Comparison of ENCODE assay signal across 15 cellular contexts in the genomic region with DNA sequence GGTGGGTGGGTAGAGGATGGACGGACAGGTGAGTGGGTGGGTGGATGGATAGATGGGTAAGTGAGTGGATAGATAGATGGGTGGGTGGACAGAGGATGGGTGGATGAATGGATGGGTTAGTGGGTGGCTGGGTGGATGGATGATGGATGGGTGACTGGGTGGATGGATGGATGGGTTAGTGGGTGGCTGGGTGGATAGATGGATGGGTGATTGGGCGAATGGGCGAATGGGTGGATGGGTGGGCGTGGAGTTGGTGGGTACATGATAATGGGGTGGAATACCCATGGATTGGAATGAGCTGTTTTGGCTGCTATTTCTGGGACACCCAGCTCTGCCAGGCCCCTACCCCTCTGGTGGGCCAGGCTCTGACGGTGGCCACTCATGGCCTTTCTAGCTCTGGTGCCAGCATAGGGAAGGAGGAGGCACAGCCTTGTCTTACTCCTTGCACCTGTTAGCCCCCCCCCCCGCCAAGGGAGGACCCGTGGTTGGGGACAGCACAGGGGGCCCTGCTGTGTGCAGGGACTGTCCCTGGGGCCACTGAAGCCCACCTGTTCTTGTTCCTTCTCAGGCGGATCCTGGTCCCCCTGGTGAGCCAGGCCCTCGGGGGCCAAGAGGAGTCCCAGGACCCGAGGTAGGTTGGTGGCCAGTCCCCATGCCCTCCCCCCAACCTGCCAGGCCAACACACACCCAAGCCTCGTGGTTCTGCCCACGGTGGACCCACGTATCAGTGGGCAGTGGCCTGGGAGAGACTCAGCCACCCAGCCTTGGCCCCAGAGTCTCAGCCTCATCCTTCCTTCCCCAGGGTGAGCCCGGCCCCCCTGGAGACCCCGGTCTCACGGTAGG. TPM values are rescaled to one million over a fixed set of nuclear protein-coding genes. Genes with fewer than 3 reads are reported as not detected.
DNase-seq lines count a peak whose midpoint lies in the region; ATAC-seq, FAIRE-seq and TF ChIP-seq lines count a peak whose summit lies in the region.
"Had no signal": no experiment of that assay in that cellular context is flagged by ENCODE, and none has a peak within 500 bp of the region (broad histone marks: within the 10 kb centered on the region; RNA-seq: fewer than 3 reads in every experiment).

No MANE protein-coding gene starts in this region.

- no peak overlapping the region for H2BK120ac ChIP-seq in mesenchymal stem cell (ENCODE audit: low read depth, low read length)

- peak; percentile 19 for DNase-seq in activated naive CD8-positive, alpha-beta T cell treated with anti-CD3 and anti-CD28 coated beads, Interleukin-2, amount 10 ng/mL, durations not matched to agents 7 days and 5 days
- DNase-seq in activated naive CD8-positive, alpha-beta T cell treated with anti-CD3 and anti-CD28 coated beads, Interleukin-2, amount 50 U/mL, for 24 hours = no peak
- no peak for DNase-seq in K562 (ENCODE audit: extremely low read depth in 1 of 4, low spot score in 3 of 4)
- no peak for DNase-seq in mesenchymal stem cell
- DNase-seq in type B pancreatic cell (ENCODE audit: extremely low spot score, unreplicated experiment) = peak; percentile 57
- DNase-seq in Ammon's horn (ENCODE audit: low spot score) = no peak
- DNase-seq in RKO (ENCODE audit: low spot score) = no peak
- DNase-seq: DMS153, hippocampal formation, NCI-H1092, NCI-H345 had no signal

- intact Hi-C loops in K562 (cut with micrococcal nuclease) = no loop called here

- no peak overlapping the region for H2BK12ac ChIP-seq in mesenchymal stem cell (ENCODE audit: low read length in 2 of 2)

- no peak overlapping the region for H2AK5ac ChIP-seq in mesenchymal stem cell (ENCODE audit: low read length, severe bottlenecking)

- H3K9me3 ChIP-seq in K562 (replicated peaks; ENCODE audit: control insufficient read depth, insufficient read depth, low read depth, low read length) (no peaks in the 10 kb centered on the region), mesenchymal stem cell (ENCODE audit: control insufficient read depth, low read length) (no peaks in the 10 kb centered on the region)
- H3K9me3 ChIP-seq: BE2C had no signal

- no peak overlapping the region for H2AFZ ChIP-seq in K562 (ENCODE audit: low read depth, low read length)
- no peak overlapping the region for H2AFZ ChIP-seq in mesenchymal stem cell (ENCODE audit: low read depth, low read length)

- 4% methylated on average over 16 of the region's 16 CpGs for WGBS in K562 (ENCODE audit: insufficient coverage, low coverage, missing lambda C conversion rate)
- WGBS in mesenchymal stem cell = 97% methylated on average over 13 of the region's 16 CpGs

- no peak overlapping the region for H3K27ac ChIP-seq in K562 (ENCODE audit: extremely low read depth, low read depth, low read length)
- H3K27ac ChIP-seq in mesenchymal stem cell (ENCODE audit: low read length, poor library complexity, severe bottlenecking) = no peak overlapping the region

- H3K4me3 ChIP-seq in K562 (no peak overlapping the region), mesenchymal stem cell (ENCODE audit: insufficient read depth in 1 of 2, low read depth in 1 of 2, low read length in 2 of 2) (no peak overlapping the region)

- H3K36me3 Mint-ChIP-seq in activated naive CD8-positive, alpha-beta T cell treated with anti-CD3 and anti-CD28 coated beads, Interleukin-2, amount 10 ng/mL, durations not matched to agents 7 days and 5 days = no peaks in the 10 kb centered on the region
- no peaks in the 10 kb centered on the region for H3K36me3 Mint-ChIP-seq in activated naive CD8-positive, alpha-beta T cell treated with anti-CD3 and anti-CD28 coated beads, Interleukin-2, amount 50 U/mL, for 24 hours (ENCODE audit: low read depth)
- peaks cover 3% of the 10 kb centered on the region for H3K36me3 Mint-ChIP-seq in type B pancreatic cell

- H4K20me1 ChIP-seq in K562 (replicated peaks; ENCODE audit: control insufficient read depth, insufficient read depth, low read length) = peaks cover 7% of the 10 kb centered on the region; the same call in 1 of the 2 replicates

- ATAC-seq in activated naive CD8-positive, alpha-beta T cell treated with anti-CD3 and anti-CD28 coated beads, Interleukin-2, amount 10 ng/mL, durations not matched to agents 7 days and 5 days (ENCODE audit: low read depth) = no peak
- ATAC-seq in activated naive CD8-positive, alpha-beta T cell treated with anti-CD3 and anti-CD28 coated beads, Interleukin-2, amount 50 U/mL, for 24 hours = no peak
- ATAC-seq in K562 (no peak), GM19455 (IDR thresholded peaks at IDR 0.05; ENCODE audit: unreplicated experiment) (no peak)
- ATAC-seq: naive thymus-derived CD8-positive, alpha-beta T cell; stimulated activated naive CD8-positive, alpha-beta T cell treated with anti-CD3 and anti-CD28 coated beads, Interleukin-15, amount 100 ng/mL, for 72 hours had no signal

- no peaks in the 10 kb centered on the region for H3K9me1 ChIP-seq in K562 (ENCODE audit: control insufficient read depth, insufficient read depth, low read length)

- peak overlapping the region in 1 of 2 experiments; percentile 11 for H3K18ac ChIP-seq in mesenchymal stem cell (ENCODE audit: low read depth in 1 of 2, low read length in 2 of 2)

- H4K91ac ChIP-seq in mesenchymal stem cell (ENCODE audit: low read length) = no peak overlapping the region

- no peaks in the 10 kb centered on the region for H3K36me3 ChIP-seq in K562 (ENCODE audit: control insufficient read depth, insufficient read depth, low read length)
- peaks cover 97 to 100% of the 10 kb centered on the region in 2 experiments for H3K36me3 ChIP-seq in mesenchymal stem cell (ENCODE audit: control insufficient read depth in 1 of 2, insufficient read depth in 2 of 2, low read depth in 1 of 2, low read length in 2 of 2)
- H3K36me3 ChIP-seq: BE2C had no signal

- no TSS peak for BruUV-seq in K562 (replicated peaks; lab: Mats Ljungman, UMichigan)

- no peaks in the 10 kb centered on the region for H3K4me1 Mint-ChIP-seq in activated naive CD8-positive, alpha-beta T cell treated with anti-CD3 and anti-CD28 coated beads, Interleukin-2, amount 10 ng/mL, durations not matched to agents 7 days and 5 days
- no peaks in the 10 kb centered on the region for H3K4me1 Mint-ChIP-seq in activated naive CD8-positive, alpha-beta T cell treated with anti-CD3 and anti-CD28 coated beads, Interleukin-2, amount 50 U/mL, for 24 hours
- H3K4me1 Mint-ChIP-seq in type B pancreatic cell (ENCODE audit: unreplicated experiment) = peaks cover 8% of the 10 kb centered on the region
- H3K4me1 Mint-ChIP-seq: stimulated activated naive CD8-positive, alpha-beta T cell treated with anti-CD3 and anti-CD28 coated beads, Interleukin-15, amount 100 ng/mL, for 72 hours had no signal

- H4K8ac ChIP-seq in mesenchymal stem cell (ENCODE audit: low read length) = peak overlapping the region; percentile 73

- TF ChIP-seq EP300 in K562 (IDR thresholded peaks at IDR 0.05; ENCODE audit: low read length) = no peak

- no peak for TF ChIP-seq POLR2A in K562 (conservative IDR thresholded peaks at IDR 0.05)

- no peak overlapping the region for H3K4me3 Mint-ChIP-seq in activated naive CD8-positive, alpha-beta T cell treated with anti-CD3 and anti-CD28 coated beads, Interleukin-2, amount 10 ng/mL, durations not matched to agents 7 days and 5 days
- no peak overlapping the region for H3K4me3 Mint-ChIP-seq in activated naive CD8-positive, alpha-beta T cell treated with anti-CD3 and anti-CD28 coated beads, Interleukin-2, amount 50 U/mL, for 24 hours
- no peak overlapping the region for H3K4me3 Mint-ChIP-seq in type B pancreatic cell
- H3K4me3 Mint-ChIP-seq: naive thymus-derived CD8-positive, alpha-beta T cell; stimulated activated naive CD8-positive, alpha-beta T cell treated with anti-CD3 and anti-CD28 coated beads, Interleukin-15, amount 100 ng/mL, for 72 hours had no signal

- TF ChIP-seq RAD21 in K562 (CRISPR knock-in tag; conservative IDR thresholded peaks at IDR 0.05 in 1 of 2, IDR thresholded peaks at IDR 0.05 in 1 of 2) = no peak

- H3K27me3 Mint-ChIP-seq in activated naive CD8-positive, alpha-beta T cell treated with anti-CD3 and anti-CD28 coated beads, Interleukin-2, amount 10 ng/mL, durations not matched to agents 7 days and 5 days = no peaks in the 10 kb centered on the region
- no peaks in the 10 kb centered on the region for H3K27me3 Mint-ChIP-seq in activated naive CD8-positive, alpha-beta T cell treated with anti-CD3 and anti-CD28 coated beads, Interleukin-2, amount 50 U/mL, for 24 hours
- H3K27me3 Mint-ChIP-seq in type B pancreatic cell = no peaks in the 10 kb centered on the region
- H3K27me3 Mint-ChIP-seq: naive thymus-derived CD8-positive, alpha-beta T cell; stimulated activated naive CD8-positive, alpha-beta T cell treated with anti-CD3 and anti-CD28 coated beads, Interleukin-15, amount 100 ng/mL, for 72 hours had no signal

- H3K4ac ChIP-seq in mesenchymal stem cell (ENCODE audit: low read depth in 1 of 2, low read length in 2 of 2) = no peak overlapping the region

- TF ChIP-seq CTCF in K562 (IDR thresholded peaks at IDR 0.05 in 2 of 3, conservative IDR thresholded peaks at IDR 0.05 in 1 of 3; ENCODE audit: insufficient read depth in 2 of 3, low read depth in 1 of 3, low read length in 3 of 3) = no peak
- no peak for TF ChIP-seq CTCF in type B pancreatic cell (conservative IDR thresholded peaks at IDR 0.05)

- H3K79me2 ChIP-seq in K562 (ENCODE audit: control insufficient read depth, insufficient read depth, low read length) = no peaks in the 10 kb centered on the region

- FAIRE-seq in K562 (lab: Jason Lieb, UNC) = no peak

- H3K27ac Mint-ChIP-seq in activated naive CD8-positive, alpha-beta T cell treated with anti-CD3 and anti-CD28 coated beads, Interleukin-2, amount 10 ng/mL, durations not matched to agents 7 days and 5 days = no peak overlapping the region
- no peak overlapping the region for H3K27ac Mint-ChIP-seq in activated naive CD8-positive, alpha-beta T cell treated with anti-CD3 and anti-CD28 coated beads, Interleukin-2, amount 50 U/mL, for 24 hours
- no peak overlapping the region for H3K27ac Mint-ChIP-seq in type B pancreatic cell

- peaks cover 31 to 67% of the 10 kb centered on the region in 2 experiments; a peak in 4 of 5 replicates for H3K27me3 ChIP-seq in K562 (ENCODE audit: control insufficient read depth in 2 of 2, insufficient read depth in 2 of 2, low read length in 2 of 2)
- no peaks in the 10 kb centered on the region for H3K27me3 ChIP-seq in mesenchymal stem cell (ENCODE audit: control insufficient read depth in 1 of 2, insufficient read depth in 1 of 2, low read length in 2 of 2)
- H3K27me3 ChIP-seq: BE2C had no signal

- no peak overlapping the region for H3K23ac ChIP-seq in mesenchymal stem cell (ENCODE audit: low read length in 2 of 2)

- H3K79me1 ChIP-seq in mesenchymal stem cell (replicated peaks; ENCODE audit: low read length, poor library complexity, severe bottlenecking) = peaks cover 39% of the 10 kb centered on the region

- in situ Hi-C loops in K562 (cut with MboI) = no loop called here

- CTCF ChIA-PET in K562 (lab: Yijun Ruan, JAX; ENCODE audit: low intra/inter-chr PET ratio) = no interaction called here

- POLR2A ChIA-PET in activated naive CD8-positive, alpha-beta T cell treated with anti-CD3 and anti-CD28 coated beads, Interleukin-2, amount 10 ng/mL, durations not matched to agents 7 days and 5 days (lab: Charles Lee) = no interaction called here
- POLR2A ChIA-PET in K562 (lab: Yijun Ruan, JAX) = no interaction called here

- H2BK15ac ChIP-seq in mesenchymal stem cell (ENCODE audit: low read depth, poor library complexity, severe bottlenecking) = no peak overlapping the region

- H3K9ac ChIP-seq in K562 (ENCODE audit: insufficient read depth in 1 of 2, low read depth in 2 of 2, low read length in 2 of 2) (no peak overlapping the region), mesenchymal stem cell (ENCODE audit: low read length) (no peak overlapping the region)

- H3K4me1 ChIP-seq in K562 (replicated peaks in 1 of 2; ENCODE audit: control insufficient read depth in 2 of 2, insufficient read depth in 2 of 2, low read length in 2 of 2) (peaks cover 0 to 78% of the 10 kb centered on the region in 2 experiments; a peak in 2 of 5 replicates), mesenchymal stem cell (ENCODE audit: control insufficient read depth, insufficient read depth, low read depth, low read length) (peaks cover 14% of the 10 kb centered on the region)
- H3K4me1 ChIP-seq: BE2C had no signal

- no peak overlapping the region for H2BK5ac ChIP-seq in mesenchymal stem cell (ENCODE audit: low read depth, low read length, poor library complexity, severe bottlenecking)

- no peaks in the 10 kb centered on the region for H3K9me3 Mint-ChIP-seq in activated naive CD8-positive, alpha-beta T cell treated with anti-CD3 and anti-CD28 coated beads, Interleukin-2, amount 10 ng/mL, durations not matched to agents 7 days and 5 days
- no peaks in the 10 kb centered on the region for H3K9me3 Mint-ChIP-seq in activated naive CD8-positive, alpha-beta T cell treated with anti-CD3 and anti-CD28 coated beads, Interleukin-2, amount 50 U/mL, for 24 hours
- no peaks in the 10 kb centered on the region for H3K9me3 Mint-ChIP-seq in type B pancreatic cell
- H3K9me3 Mint-ChIP-seq: naive thymus-derived CD8-positive, alpha-beta T cell had no signal

- no peak overlapping the region for H3K14ac ChIP-seq in mesenchymal stem cell (ENCODE audit: low read length in 2 of 2)

- H3K4me2 ChIP-seq in K562 (ENCODE audit: insufficient read depth, low read length) = no peak overlapping the region
- no peak overlapping the region for H3K4me2 ChIP-seq in mesenchymal stem cell (ENCODE audit: low read length, poor library complexity, severe bottlenecking)

RNA-seq across cellular contexts. Expression of a gene that starts 26.4 kb away (rescaled TPM):
- total RNA-seq in activated naive CD8-positive, alpha-beta T cell treated with anti-CD3 and anti-CD28 coated beads, Interleukin-2, amount 10 ng/mL, durations not matched to agents 7 days and 5 days = 10 to 100 TPM; 23.8 to 23.9 TPM
- 3.1 and 5.2 TPM in 2 replicates for total RNA-seq in K562 (2011; cell fraction: chromatin; rRNA removed; ENCODE audit: low replicate concordance)
- 4.2 and 5.5 TPM in 2 replicates for total RNA-seq in K562 (2011; cell fraction: nucleolus; rRNA removed)
- 1.4 and 2.1 TPM in 2 replicates for total RNA-seq in K562 (2011; cell fraction: nucleoplasm; rRNA removed)
- 0.41 and 0.45 TPM in 2 replicates for total RNA-seq in K562 (2014; rRNA removed)
- not detected in 2 replicates for total RNA-seq in K562 (2014; rRNA removed; fragmentation: Illumina TruSeq; extraction: Trizol)
- 0.07 and 0.11 TPM in 2 replicates for total RNA-seq in K562 (2015; rRNA removed; fragmentation: Illumina TruSeq; extraction: Trizol)
- total RNA-seq in K562 (2021) = 1.1 and 1.3 TPM in 2 replicates
- 0.18 and 0.41 TPM in 2 replicates for polyA plus RNA-seq in K562 (2011; rRNA removed)
- polyA plus RNA-seq in K562 (2011; cell fraction: cytosol; rRNA removed) = 0.12 and 0.30 TPM in 2 replicates
- 0.83 and 1.8 TPM in 2 replicates for polyA plus RNA-seq in K562 (2011; cell fraction: nucleus; rRNA removed)
- 0.35 and 8.2 TPM in 2 replicates for polyA plus RNA-seq in K562 (2012)
- polyA plus RNA-seq in K562 (2014; fragmentation: Illumina TruSeq; extraction: Trizol) = 0.07 and 0.17 TPM in 2 replicates
- not detected for polyA plus RNA-seq in K562 (2014; fragmentation: Nextera tagmentation; extraction: Ambion mirVana)
- polyA plus RNA-seq in K562 (2014; rRNA removed) = 0.29 and 0.47 TPM in 2 replicates
- polyA minus RNA-seq in K562 (2011; rRNA and poly(A)+ RNA removed) = 0.18 and 0.36 TPM in 2 replicates
- 0.64 and 1.4 TPM in 2 replicates for polyA minus RNA-seq in K562 (2011; cell fraction: cytosol; rRNA and poly(A)+ RNA removed)
- polyA minus RNA-seq in K562 (2011; cell fraction: nucleus; rRNA and poly(A)+ RNA removed) = 0.67 and 1.2 TPM in 2 replicates
- polyA plus RNA-seq in mesenchymal stem cell (2013, experiment 1 of 2) = 1,409 TPM
- 1,389 TPM for polyA plus RNA-seq in mesenchymal stem cell (2013, experiment 2 of 2)
- 23.8 and 114 TPM in 2 replicates for total RNA-seq in type B pancreatic cell (ENCODE audit: low replicate concordance)

RNA-seq across cellular contexts. Expression of a gene that starts 31.1 kb away (rescaled TPM):
- 1 to 10 TPM in 1 of 2 experiments, under 1 TPM in 1; 0.65 to 1.3 TPM for total RNA-seq in activated naive CD8-positive, alpha-beta T cell treated with anti-CD3 and anti-CD28 coated beads, Interleukin-2, amount 10 ng/mL, durations not matched to agents 7 days and 5 days
- 5.4 and 12.8 TPM in 2 replicates for total RNA-seq in K562 (2011; cell fraction: chromatin; rRNA removed; ENCODE audit: low replicate concordance)
- total RNA-seq in K562 (2011; cell fraction: nucleolus; rRNA removed) = 7.2 and 7.5 TPM in 2 replicates
- 3.4 and 5.4 TPM in 2 replicates for total RNA-seq in K562 (2011; cell fraction: nucleoplasm; rRNA removed)
- total RNA-seq in K562 (2014; rRNA removed) (not detected in 2 replicates), K562 (2014; rRNA removed; fragmentation: Illumina TruSeq; extraction: Trizol) (not detected in 2 replicates), K562 (2015; rRNA removed; fragmentation: Illumina TruSeq; extraction: Trizol) (0.08 and 0.25 TPM in 2 replicates), K562 (2021) (0.74 and 1.1 TPM in 2 replicates), type B pancreatic cell (ENCODE audit: low replicate concordance) (26.9 and 45.0 TPM in 2 replicates)
- polyA plus RNA-seq in K562 (2011; rRNA removed) (0.11 and 0.41 TPM in 2 replicates), K562 (2014; fragmentation: Illumina TruSeq; extraction: Trizol) (not detected in 2 replicates), K562 (2014; fragmentation: Nextera tagmentation; extraction: Ambion mirVana) (not detected), K562 (2014; rRNA removed) (0.50 and 1.6 TPM in 2 replicates)
- polyA plus RNA-seq in K562 (2011; cell fraction: cytosol; rRNA removed) = 0.19 and 0.69 TPM in 2 replicates
- 2.6 and 3.7 TPM in 2 replicates for polyA plus RNA-seq in K562 (2011; cell fraction: nucleus; rRNA removed)
- 1.5 and 3.0 TPM in 2 replicates for polyA plus RNA-seq in K562 (2012)
- 0.49 TPM in 1 of 2 replicates, not detected in the other for polyA minus RNA-seq in K562 (2011; rRNA and poly(A)+ RNA removed)
- not detected in 2 replicates for polyA minus RNA-seq in K562 (2011; cell fraction: cytosol; rRNA and poly(A)+ RNA removed)
- 0.54 and 0.56 TPM in 2 replicates for polyA minus RNA-seq in K562 (2011; cell fraction: nucleus; rRNA and poly(A)+ RNA removed)
- polyA plus RNA-seq in mesenchymal stem cell (2013, experiment 1 of 2) = 1.5 TPM
- polyA plus RNA-seq in mesenchymal stem cell (2013, experiment 2 of 2) = 1.8 TPM
- polyA plus RNA-seq: naive thymus-derived CD8-positive, alpha-beta T cell had no signal

RNA-seq across cellular contexts. Expression of a gene that starts 60.0 kb away (rescaled TPM):
- total RNA-seq in activated naive CD8-positive, alpha-beta T cell treated with anti-CD3 and anti-CD28 coated beads, Interleukin-2, amount 10 ng/mL, durations not matched to agents 7 days and 5 days = 1 to 10 TPM; 7.6 to 8.9 TPM
- 20.1 and 44.2 TPM in 2 replicates for total RNA-seq in K562 (2011; cell fraction: chromatin; rRNA removed; ENCODE audit: low replicate concordance)
- total RNA-seq in K562 (2011; cell fraction: nucleolus; rRNA removed) = 39.1 and 40.0 TPM in 2 replicates
- 28.1 and 28.7 TPM in 2 replicates for total RNA-seq in K562 (2011; cell fraction: nucleoplasm; rRNA removed)
- total RNA-seq in K562 (2014; rRNA removed) = 63.7 and 104 TPM in 2 replicates
- 10.4 and 12.6 TPM in 2 replicates for total RNA-seq in K562 (2014; rRNA removed; fragmentation: Illumina TruSeq; extraction: Trizol)
- total RNA-seq in K562 (2015; rRNA removed; fragmentation: Illumina TruSeq; extraction: Trizol) = 29.7 and 31.9 TPM in 2 replicates
- 118 and 121 TPM in 2 replicates for total RNA-seq in K562 (2021)
- 6.7 and 23.0 TPM in 2 replicates for polyA plus RNA-seq in K562 (2011; rRNA removed)
- polyA plus RNA-seq in K562 (2011; cell fraction: cytosol; rRNA removed) = 22.2 and 53.4 TPM in 2 replicates
- 41.7 and 48.0 TPM in 2 replicates for polyA plus RNA-seq in K562 (2011; cell fraction: nucleus; rRNA removed)
- polyA plus RNA-seq in K562 (2012) = 94.4 and 104 TPM in 2 replicates
- polyA plus RNA-seq in K562 (2014; fragmentation: Illumina TruSeq; extraction: Trizol) = 38.3 and 84.8 TPM in 2 replicates
- under 1 TPM in 1 of 2 experiments, not detected in 1; 0.14 TPM for polyA plus RNA-seq in K562 (2014; fragmentation: Nextera tagmentation; extraction: Ambion mirVana)
- polyA plus RNA-seq in K562 (2014; rRNA removed) = 40.6 and 50.4 TPM in 2 replicates
- polyA minus RNA-seq in K562 (2011; rRNA and poly(A)+ RNA removed) = 4.8 and 6.1 TPM in 2 replicates
- polyA minus RNA-seq in K562 (2011; cell fraction: cytosol; rRNA and poly(A)+ RNA removed) = 45.0 and 94.2 TPM in 2 replicates
- polyA minus RNA-seq in K562 (2011; cell fraction: nucleus; rRNA and poly(A)+ RNA removed) = 10.6 and 16.9 TPM in 2 replicates
- polyA plus RNA-seq in mesenchymal stem cell (2013, experiment 1 of 2) = 39.1 TPM
- 40.8 TPM for polyA plus RNA-seq in mesenchymal stem cell (2013, experiment 2 of 2)
- 18.5 and 24.7 TPM in 2 replicates for total RNA-seq in type B pancreatic cell (ENCODE audit: low replicate concordance)

Comparison
In these comparisons a context has a peak if more than half of its experiments do, and no peak if none do; other contexts are left out.
1. DNase-seq: peak in activated naive CD8-positive, alpha-beta T cell treated with anti-CD3 and anti-CD28 coated beads, Interleukin-2, amount 10 ng/mL, durations not matched to agents 7 days and 5 days (single experiment) and type B pancreatic cell (single experiment); none in activated naive CD8-positive, alpha-beta T cell treated with anti-CD3 and anti-CD28 coated beads, Interleukin-2, amount 50 U/mL, for 24 hours (single experiment), K562 (0 of 4), mesenchymal stem cell (single experiment), Ammon's horn (single experiment) and RKO (single experiment).